In the genomic region with DNA sequence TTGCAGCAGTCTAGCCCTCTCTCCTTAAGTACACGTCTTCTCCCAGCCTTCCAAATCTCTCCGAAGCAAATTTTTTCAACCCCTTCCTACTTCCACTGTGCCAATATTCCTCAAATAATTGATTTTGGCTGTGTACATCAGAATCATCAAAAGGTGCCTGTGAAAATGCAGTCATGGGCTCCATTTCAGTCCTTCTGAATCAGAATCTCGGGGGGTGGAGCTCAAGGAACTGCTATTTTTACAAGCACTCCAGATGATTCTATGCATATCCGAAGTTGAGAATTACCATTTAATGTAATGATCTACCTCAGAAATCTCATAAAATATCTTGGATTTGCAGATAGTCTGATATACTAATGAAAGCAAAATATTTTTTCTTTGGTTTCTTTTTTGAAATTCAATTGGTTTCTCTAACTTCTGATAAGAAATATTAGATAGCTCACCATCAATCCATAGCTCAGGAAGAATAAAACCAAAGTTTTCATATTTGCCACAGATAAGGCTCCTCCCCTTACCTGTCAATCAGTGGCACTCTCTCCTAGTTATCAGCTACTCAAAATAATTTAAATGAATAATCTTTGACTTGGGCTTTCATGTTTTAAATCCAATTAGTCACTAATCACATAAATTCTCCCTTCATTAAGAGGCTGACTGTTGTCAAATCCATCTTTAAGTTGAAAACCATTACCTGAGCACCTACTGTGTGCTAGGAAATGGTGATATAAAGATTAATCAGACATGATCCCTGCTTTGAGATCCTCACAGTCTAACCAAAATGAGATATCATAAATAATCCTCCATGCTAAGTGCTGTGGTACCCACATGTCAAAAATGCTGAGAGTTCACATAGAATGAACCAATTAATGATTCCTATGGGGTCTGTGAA, we compare ENCODE assay signal across 29 cellular contexts. TPM values are rescaled to one million over a fixed set of nuclear protein-coding genes. Genes with fewer than 3 reads are reported as not detected.
A peak's percentile ranks its signal among the peaks of the same experiment; 100 is the strongest.
DNase-seq lines count a peak whose midpoint lies in the region; ATAC-seq and TF ChIP-seq lines count a peak whose summit lies in the region.
"Had no signal": no experiment of that assay in that cellular context is flagged by ENCODE, and none has a peak within 500 bp of the region (broad histone marks: within the 10 kb centered on the region; RNA-seq: fewer than 3 reads in every experiment).

No MANE protein-coding gene starts in this region.

- POLR2A ChIA-PET in A673 (lab: Charles Lee; ENCODE audit: low non-redundant PET) = no interaction called here

- no peaks in the 10 kb centered on the region for H3K79me1 ChIP-seq in mesenchymal stem cell (replicated peaks; ENCODE audit: low read length, poor library complexity, severe bottlenecking)

- H3K36me3 ChIP-seq in ACC112 (ENCODE audit: insufficient read depth, low read length) (no peaks in the 10 kb centered on the region), RWPE2 (ENCODE audit: low read depth) (no peaks in the 10 kb centered on the region), mesenchymal stem cell (ENCODE audit: control insufficient read depth in 1 of 2, insufficient read depth in 2 of 2, low read depth in 1 of 2, low read length in 2 of 2) (no peaks in the 10 kb centered on the region), A673 (ENCODE audit: insufficient read depth, low read length, poor library complexity, severe bottlenecking) (no peaks in the 10 kb centered on the region)
- H3K36me3 ChIP-seq: gastrocnemius medialis, neutrophil had no signal

- peaks cover 50% of the 10 kb centered on the region for H3K4me1 ChIP-seq in ACC112 (ENCODE audit: control insufficient read depth, insufficient read depth, low read length, unreplicated experiment)
- H3K4me1 ChIP-seq in RWPE2 (ENCODE audit: insufficient read depth, poor library complexity, severe bottlenecking) = peaks cover 38% of the 10 kb centered on the region
- H3K4me1 ChIP-seq in mesenchymal stem cell (ENCODE audit: control insufficient read depth, insufficient read depth, low read depth, low read length) = no peaks in the 10 kb centered on the region
- H3K4me1 ChIP-seq in A673 (ENCODE audit: insufficient read depth, low read length, poor library complexity, severe bottlenecking) = no peaks in the 10 kb centered on the region
- H3K4me1 ChIP-seq: gastrocnemius medialis, psoas muscle had no signal

- H3K4me3 Mint-ChIP-seq in chondrocyte (ENCODE audit: unreplicated experiment) = no peak overlapping the region
- H3K4me3 Mint-ChIP-seq in activated CD8-positive, alpha-beta memory T cell treated with anti-CD3 and anti-CD28 coated beads, Interleukin-2, amount 10 ng/mL, durations not matched to agents 7 days and 5 days = no peak overlapping the region
- H3K4me3 Mint-ChIP-seq: activated naive CD8-positive, alpha-beta T cell treated with anti-CD3 and anti-CD28 coated beads, Interleukin-2, amount 50 U/mL, for 24 hours; activated T-cell treated with anti-CD3 and anti-CD28 coated beads, Interleukin-2, amount 50 U/mL, for 24 hours; CD8-positive, alpha-beta T cell; effector memory CD8-positive, alpha-beta T cell; memory B cell; stimulated activated naive CD8-positive, alpha-beta T cell treated with anti-CD3 and anti-CD28 coated beads, Interleukin-15, amount 100 ng/mL, for 72 hours; T-helper 2 cell treated with Interferon-gamma antibody and Interleukin-4, amounts not matched to agents 5 μg/mL and 100 μg/mL, for 36 hours had no signal

- DNase-seq in RWPE2 (ENCODE audit: low spot score) (no peak), chondrocyte (ENCODE audit: low spot score) (no peak), mesenchymal stem cell (no peak), NCI-H774 (lab: John Stamatoyannopoulos, UW) (no peak), A673 (ENCODE audit: low spot score) (no peak), NCI-H2171 treated with DMSO at 0.1 percent for 48 hours (lab: John Stamatoyannopoulos, UW) (no peak)
- DNase-seq in activated CD8-positive, alpha-beta memory T cell treated with anti-CD3 and anti-CD28 coated beads, Interleukin-2, amount 10 ng/mL, durations not matched to agents 7 days and 5 days = no peak
- DNase-seq: activated CD4-positive, alpha-beta T cell treated with anti-CD3 and anti-CD28 coated beads for 48 hours; activated gamma-delta T cell treated with Interleukin-2 at 50 U/mL for 16 hours; activated naive CD8-positive, alpha-beta T cell treated with anti-CD3 and anti-CD28 coated beads, Interleukin-2, amount 50 U/mL, for 24 hours; activated T-cell treated with anti-CD3 and anti-CD28 coated beads, Interleukin-2, amount 50 U/mL, for 24 hours; CD8-positive, alpha-beta T cell; effector memory CD8-positive, alpha-beta T cell; gastrocnemius medialis; GOT3; left colon; NCI-H1105 treated with DMSO at 0.1 percent for 48 hours; NCI-H2029 treated with DMSO at 0.1 percent for 48 hours; NCI-H2227 treated with DMSO at 0.1 percent for 48 hours; NCI-H526 treated with DMSO at 0.1 percent for 48 hours; psoas muscle; stimulated activated naive CD8-positive, alpha-beta T cell treated with anti-CD3 and anti-CD28 coated beads, Interleukin-15, amount 100 ng/mL, for 72 hours; trophoblast cell had no signal

- H3K14ac ChIP-seq in mesenchymal stem cell (ENCODE audit: low read length in 2 of 2) = no peak overlapping the region

- ATAC-seq in RWPE2 (ENCODE audit: low read depth) = no peak
- no peak for ATAC-seq in activated CD8-positive, alpha-beta memory T cell treated with anti-CD3 and anti-CD28 coated beads, Interleukin-2, amount 10 ng/mL, durations not matched to agents 7 days and 5 days
- ATAC-seq: activated naive CD8-positive, alpha-beta T cell treated with anti-CD3 and anti-CD28 coated beads, Interleukin-2, amount 50 U/mL, for 24 hours; CD8-positive, alpha-beta T cell; effector memory CD8-positive, alpha-beta T cell; gastrocnemius medialis; left colon; psoas muscle; stimulated activated naive CD8-positive, alpha-beta T cell treated with anti-CD3 and anti-CD28 coated beads, Interleukin-15, amount 100 ng/mL, for 72 hours had no signal

- no peak overlapping the region for H2BK15ac ChIP-seq in mesenchymal stem cell (ENCODE audit: low read depth, poor library complexity, severe bottlenecking)

- no peak overlapping the region for H2BK120ac ChIP-seq in mesenchymal stem cell (ENCODE audit: low read depth, low read length)

- H3K27me3 Mint-ChIP-seq in chondrocyte (ENCODE audit: low read depth) = no peaks in the 10 kb centered on the region
- H3K27me3 Mint-ChIP-seq in activated CD8-positive, alpha-beta memory T cell treated with anti-CD3 and anti-CD28 coated beads, Interleukin-2, amount 10 ng/mL, durations not matched to agents 7 days and 5 days = no peaks in the 10 kb centered on the region
- H3K27me3 Mint-ChIP-seq: activated T-cell treated with anti-CD3 and anti-CD28 coated beads, Interleukin-2, amount 50 U/mL, for 24 hours; effector memory CD8-positive, alpha-beta T cell; stimulated activated naive CD8-positive, alpha-beta T cell treated with anti-CD3 and anti-CD28 coated beads, Interleukin-15, amount 100 ng/mL, for 72 hours had no signal

- H3K9ac ChIP-seq in mesenchymal stem cell (ENCODE audit: low read length) = peak overlapping the region; percentile 13

- H3K9me3 ChIP-seq in RWPE2 (ENCODE audit: severe bottlenecking) (no peaks in the 10 kb centered on the region), mesenchymal stem cell (ENCODE audit: control insufficient read depth, low read length) (no peaks in the 10 kb centered on the region), A673 (ENCODE audit: low read depth, low read length, poor library complexity, severe bottlenecking) (no peaks in the 10 kb centered on the region)
- H3K9me3 ChIP-seq: gastrocnemius medialis, neutrophil, psoas muscle had no signal

- no peak overlapping the region for H3K4me2 ChIP-seq in mesenchymal stem cell (ENCODE audit: low read length, poor library complexity, severe bottlenecking)

- no peak overlapping the region for H3K4ac ChIP-seq in mesenchymal stem cell (ENCODE audit: low read depth in 1 of 2, low read length in 2 of 2)

- no TSS peak for BruUV-seq in A673 (replicated peaks; lab: Mats Ljungman, UMichigan)

- H2BK5ac ChIP-seq in mesenchymal stem cell (ENCODE audit: low read depth, low read length, poor library complexity, severe bottlenecking) = no peak overlapping the region

- no peak overlapping the region for H4K91ac ChIP-seq in mesenchymal stem cell (ENCODE audit: low read length)

- H3K4me1 Mint-ChIP-seq in chondrocyte (ENCODE audit: low read depth) = peaks cover 27% of the 10 kb centered on the region
- no peaks in the 10 kb centered on the region for H3K4me1 Mint-ChIP-seq in activated CD8-positive, alpha-beta memory T cell treated with anti-CD3 and anti-CD28 coated beads, Interleukin-2, amount 10 ng/mL, durations not matched to agents 7 days and 5 days
- H3K4me1 Mint-ChIP-seq: memory B cell had no signal

- no peak overlapping the region for H3K23ac ChIP-seq in mesenchymal stem cell (ENCODE audit: low read length in 2 of 2)

- peak overlapping the region; percentile 55 for H2AFZ ChIP-seq in ACC112 (ENCODE audit: low read length, unreplicated experiment)
- no peak overlapping the region for H2AFZ ChIP-seq in mesenchymal stem cell (ENCODE audit: low read depth, low read length)

- H3K18ac ChIP-seq in mesenchymal stem cell (ENCODE audit: low read depth in 1 of 2, low read length in 2 of 2) = no peak overlapping the region

- H2BK12ac ChIP-seq in mesenchymal stem cell (ENCODE audit: low read length in 2 of 2) = no peak overlapping the region

- H3K9me3 Mint-ChIP-seq in chondrocyte (ENCODE audit: low read depth) = peaks cover 4% of the 10 kb centered on the region
- H3K9me3 Mint-ChIP-seq in activated CD8-positive, alpha-beta memory T cell treated with anti-CD3 and anti-CD28 coated beads, Interleukin-2, amount 10 ng/mL, durations not matched to agents 7 days and 5 days (ENCODE audit: low read depth) = no peaks in the 10 kb centered on the region
- H3K9me3 Mint-ChIP-seq: activated naive CD8-positive, alpha-beta T cell treated with anti-CD3 and anti-CD28 coated beads, Interleukin-2, amount 50 U/mL, for 24 hours; activated T-cell treated with anti-CD3 and anti-CD28 coated beads, Interleukin-2, amount 50 U/mL, for 24 hours; CD8-positive, alpha-beta T cell; effector memory CD8-positive, alpha-beta T cell; memory B cell; stimulated activated naive CD8-positive, alpha-beta T cell treated with anti-CD3 and anti-CD28 coated beads, Interleukin-15, amount 100 ng/mL, for 72 hours; T-helper 2 cell treated with Interferon-gamma antibody and Interleukin-4, amounts not matched to agents 5 μg/mL and 100 μg/mL, for 36 hours had no signal

- no peak overlapping the region for H2AK5ac ChIP-seq in mesenchymal stem cell (ENCODE audit: low read length, severe bottlenecking)

- TF ChIP-seq CTCF in RWPE2 (IDR thresholded peaks at IDR 0.05; ENCODE audit: poor library complexity, severe bottlenecking) = no peak
- TF ChIP-seq CTCF in chondrocyte (IDR thresholded peaks at IDR 0.05) = no peak
- no peak for TF ChIP-seq CTCF in A673 (conservative IDR thresholded peaks at IDR 0.05; ENCODE audit: low read depth, low read length)

- CTCF ChIA-PET in A673 (lab: Charles Lee) = no interaction called here
- CTCF ChIA-PET in activated CD8-positive, alpha-beta memory T cell treated with anti-CD3 and anti-CD28 coated beads, Interleukin-2, amount 10 ng/mL, durations not matched to agents 7 days and 5 days (lab: Charles Lee) = no interaction called here

- WGBS in mesenchymal stem cell = 95% methylated on average over 3 of the region's 4 CpGs

- no peak overlapping the region for H4K8ac ChIP-seq in mesenchymal stem cell (ENCODE audit: low read length)

- H3K27ac Mint-ChIP-seq in chondrocyte (ENCODE audit: unreplicated experiment) = peak overlapping the region; percentile 38
- no peak overlapping the region for H3K27ac Mint-ChIP-seq in activated CD8-positive, alpha-beta memory T cell treated with anti-CD3 and anti-CD28 coated beads, Interleukin-2, amount 10 ng/mL, durations not matched to agents 7 days and 5 days
- H3K27ac Mint-ChIP-seq: activated naive CD8-positive, alpha-beta T cell treated with anti-CD3 and anti-CD28 coated beads, Interleukin-2, amount 50 U/mL, for 24 hours; activated T-cell treated with anti-CD3 and anti-CD28 coated beads, Interleukin-2, amount 50 U/mL, for 24 hours; CD8-positive, alpha-beta T cell; effector memory CD8-positive, alpha-beta T cell; memory B cell; T-helper 2 cell treated with Interferon-gamma antibody and Interleukin-4, amounts not matched to agents 5 μg/mL and 100 μg/mL, for 36 hours had no signal

- intact Hi-C loops in A673 (cut with micrococcal nuclease; ENCODE audit: unreplicated experiment) = no loop called here

- H3K4me3 ChIP-seq in ACC112 (ENCODE audit: low read depth, low read length) = 0 out of 2 replicates have a peak overlapping the region, but pooled peaks have one; percentile 13
- H3K4me3 ChIP-seq in RWPE2 (ENCODE audit: severe bottlenecking) = no peak overlapping the region
- H3K4me3 ChIP-seq in mesenchymal stem cell (ENCODE audit: insufficient read depth in 1 of 2, low read depth in 1 of 2, low read length in 2 of 2) = peak overlapping the region in 1 of 2 experiments; percentile 27
- H3K4me3 ChIP-seq in A673 (ENCODE audit: low read depth, low read length, poor library complexity, severe bottlenecking) = no peak overlapping the region
- H3K4me3 ChIP-seq: gastrocnemius medialis, psoas muscle, skin epidermis had no signal

- no peaks in the 10 kb centered on the region for H3K27me3 ChIP-seq in ACC112 (ENCODE audit: insufficient read depth, low read length)
- no peaks in the 10 kb centered on the region for H3K27me3 ChIP-seq in RWPE2 (ENCODE audit: insufficient read depth, poor library complexity, severe bottlenecking)
- no peaks in the 10 kb centered on the region for H3K27me3 ChIP-seq in mesenchymal stem cell (ENCODE audit: control insufficient read depth in 1 of 2, insufficient read depth in 1 of 2, low read length in 2 of 2)
- H3K27me3 ChIP-seq in A673 (replicated peaks; ENCODE audit: insufficient read depth, low read depth, low read length, poor library complexity) = no peaks in the 10 kb centered on the region
- H3K27me3 ChIP-seq: gastrocnemius medialis, neutrophil had no signal

- no peaks in the 10 kb centered on the region for H3K36me3 Mint-ChIP-seq in chondrocyte (ENCODE audit: low read depth)
- no peaks in the 10 kb centered on the region for H3K36me3 Mint-ChIP-seq in activated CD8-positive, alpha-beta memory T cell treated with anti-CD3 and anti-CD28 coated beads, Interleukin-2, amount 10 ng/mL, durations not matched to agents 7 days and 5 days
- H3K36me3 Mint-ChIP-seq: CD8-positive, alpha-beta T cell; memory B cell had no signal

- H3K79me2 ChIP-seq in ACC112 (ENCODE audit: control insufficient read depth, insufficient read depth, low read length, unreplicated experiment) = no peaks in the 10 kb centered on the region

- H3K27ac ChIP-seq in ACC112 (ENCODE audit: low read depth, low read length) (peak overlapping the region; percentile 65), RWPE2 (ENCODE audit: poor library complexity, severe bottlenecking) (peak overlapping the region; percentile 36), mesenchymal stem cell (ENCODE audit: low read length, poor library complexity, severe bottlenecking) (no peak overlapping the region), A673 (ENCODE audit: low read depth, low read length, poor library complexity, severe bottlenecking) (no peak overlapping the region)
- H3K27ac ChIP-seq: gastrocnemius medialis, neutrophil, psoas muscle, RWPE1, skin epidermis had no signal

RNA-seq across cellular contexts. Expression of a gene that starts 36.4 kb away (rescaled TPM):
- total RNA-seq in chondrocyte (30.8 to 42.5 TPM (median 32.4 TPM) in 3 replicates), A673 (2021) (12.2 and 14.5 TPM in 2 replicates)
- 10.6 TPM for polyA plus RNA-seq in mesenchymal stem cell (2013, experiment 1 of 2)
- 10.0 TPM for polyA plus RNA-seq in mesenchymal stem cell (2013, experiment 2 of 2)
- total RNA-seq in activated CD8-positive, alpha-beta memory T cell treated with anti-CD3 and anti-CD28 coated beads, Interleukin-2, amount 10 ng/mL, durations not matched to agents 7 days and 5 days = 10 to 100 TPM; 16.1 to 22.6 TPM

Comparison
In these comparisons a context has a peak if more than half of its experiments do, and no peak if none do; other contexts are left out.
1. H3K27ac ChIP-seq: peak in ACC112 (single experiment) and RWPE2 (single experiment); none in mesenchymal stem cell (single experiment) and A673 (single experiment).